Comparison of ENCODE assay signal across 23 cellular contexts in genomic region chr14:105739331-105740102, GRCh38.
DNase-seq lines count a peak whose midpoint lies in the region; ATAC-seq, FAIRE-seq and TF ChIP-seq lines count a peak whose summit lies in the region.
"Had no signal": no experiment of that assay in that cellular context is flagged by ENCODE, and none has a peak within 500 bp of the region (broad histone marks: within the 10 kb centered on the region; RNA-seq: fewer than 3 reads in every experiment).

No MANE protein-coding gene starts in this region.

- ATAC-seq in RWPE2 (ENCODE audit: low read depth) (no peak), HG03342 (IDR thresholded peaks at IDR 0.05; ENCODE audit: unreplicated experiment) (no peak)

- H3K27me3 ChIP-seq in RWPE2 (ENCODE audit: insufficient read depth, poor library complexity, severe bottlenecking), result no peaks in the 10 kb centered on the region

- H3K27ac ChIP-seq in RWPE2 (ENCODE audit: poor library complexity, severe bottlenecking), result no peak overlapping the region
- H3K27ac ChIP-seq: PC-9 had no signal

- peaks cover 3% of the 10 kb centered on the region for H3K9me3 Mint-ChIP-seq in osteocyte (ENCODE audit: unreplicated experiment)

- no peak overlapping the region for H3K4me3 Mint-ChIP-seq in osteocyte (ENCODE audit: unreplicated experiment)

- CTCF ChIA-PET in GM10248 (lab: Yijun Ruan, JAX), result no interaction called here

- H3K36me3 Mint-ChIP-seq in osteocyte (ENCODE audit: unreplicated experiment), result no peaks in the 10 kb centered on the region

- DNase-seq in GM10248 (ENCODE audit: extremely low spot score), result peak; percentile 7
- DNase-seq in GM13977 (ENCODE audit: low spot score), result peak; percentile 10
- DNase-seq in RWPE2 (ENCODE audit: low spot score), result peak; percentile 44
- DNase-seq in osteocyte (ENCODE audit: extremely low spot score, unreplicated experiment), result peak; percentile 74
- no peak for DNase-seq in MV-4-11 (lab: John Stamatoyannopoulos, UW)
- DNase-seq in GM19239 (ENCODE audit: insufficient read length, low spot score), result no peak
- no peak for DNase-seq in NCI-H2029 treated with DMSO at 0.1 percent for 48 hours (lab: John Stamatoyannopoulos, UW)
- DNase-seq: ACHN, AML-193, COR-L47, EL, Kasumi-1, MM.1S, NCI-H1105, NCI-H1694, NCI-H2107, NCI-H345, NCI-H526, PC-9, T-helper 1 cell had no signal

- FAIRE-seq in GM19239 (lab: Jason Lieb, UNC), result no peak
- FAIRE-seq: GM18507, H1 had no signal

- H3K27me3 Mint-ChIP-seq in osteocyte (ENCODE audit: unreplicated experiment), result no peaks in the 10 kb centered on the region

- H3K9me3 ChIP-seq in RWPE2 (ENCODE audit: severe bottlenecking), result no peaks in the 10 kb centered on the region

- no peak for TF ChIP-seq CTCF in GM10248 (IDR thresholded peaks at IDR 0.05; ENCODE audit: control extremely low read depth, extremely low read depth, low read depth, missing control alignments)
- no peak for TF ChIP-seq CTCF in GM13977 (IDR thresholded peaks at IDR 0.05; ENCODE audit: extremely low read depth, insufficient read depth, missing control alignments)
- no peak for TF ChIP-seq CTCF in RWPE2 (IDR thresholded peaks at IDR 0.05; ENCODE audit: poor library complexity, severe bottlenecking)
- TF ChIP-seq CTCF in osteocyte (IDR thresholded peaks at IDR 0.05), result no peak

- in situ Hi-C loops in GM13977 (cut with MboI; ENCODE audit: low pct_unique_long_range_greater_than_20kb, low sequenced_read_pairs, unreplicated experiment), result no loop called here

- POLR2A ChIA-PET in GM10248 (lab: Yijun Ruan, JAX), result no interaction called here

- H3K4me3 ChIP-seq in RWPE2 (ENCODE audit: severe bottlenecking), result no peak overlapping the region
- H3K4me3 ChIP-seq: PC-9 had no signal

- H3K4me1 ChIP-seq in RWPE2 (ENCODE audit: insufficient read depth, poor library complexity, severe bottlenecking), result no peaks in the 10 kb centered on the region

- no peaks in the 10 kb centered on the region for H3K4me1 Mint-ChIP-seq in osteocyte (ENCODE audit: unreplicated experiment)

- H3K27ac Mint-ChIP-seq in osteocyte (ENCODE audit: unreplicated experiment), result no peak overlapping the region

- H3K36me3 ChIP-seq in RWPE2 (ENCODE audit: low read depth), result no peaks in the 10 kb centered on the region

Comparison
In these comparisons a context has a peak if more than half of its experiments do, and no peak if none do; other contexts are left out.
1. DNase-seq: peak in GM10248 (single experiment), GM13977 (single experiment), RWPE2 (single experiment) and osteocyte (single experiment); none in MV-4-11 (single experiment), GM19239 (single experiment) and NCI-H2029 treated with DMSO at 0.1 percent for 48 hours (single experiment).